In the genomic region with DNA sequence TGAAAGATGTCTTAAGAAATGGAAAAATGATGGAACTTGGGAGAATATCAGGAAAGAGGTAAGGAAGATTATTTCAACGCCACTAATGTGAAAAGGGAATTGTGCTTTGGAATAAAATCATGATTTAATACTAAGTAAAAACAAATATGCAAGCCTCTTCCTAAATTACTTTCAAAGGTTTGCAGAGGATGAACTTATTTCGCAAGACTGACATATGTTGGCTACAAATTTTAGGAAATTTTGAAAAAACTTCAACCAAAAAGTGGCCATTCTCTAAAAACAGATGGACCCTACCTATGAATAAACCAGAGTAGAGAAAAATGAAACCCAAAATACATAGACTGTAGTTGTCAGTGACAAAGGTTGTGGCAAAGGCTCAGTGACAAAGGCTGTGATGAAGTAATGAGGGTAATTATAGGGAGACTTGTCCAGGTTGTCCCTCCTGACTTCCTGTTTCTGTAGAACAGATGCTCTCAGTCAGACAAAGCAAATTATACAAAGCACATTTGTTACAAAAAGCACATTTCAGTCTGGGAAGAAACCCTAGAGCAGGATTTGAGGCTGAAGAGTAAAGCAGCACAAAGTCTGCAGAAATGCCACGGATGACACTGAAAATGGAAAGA, we compare ENCODE assay signal across 16 cellular contexts. TPM values are rescaled to one million over a fixed set of nuclear protein-coding genes. Genes with fewer than 3 reads are reported as not detected.
A peak's percentile ranks its signal among the peaks of the same experiment; 100 is the strongest.
DNase-seq lines count a peak whose midpoint lies in the region; ATAC-seq, FAIRE-seq and TF ChIP-seq lines count a peak whose summit lies in the region.
"Had no signal": no experiment of that assay in that cellular context is flagged by ENCODE, and none has a peak within 500 bp of the region (broad histone marks: within the 10 kb centered on the region; RNA-seq: fewer than 3 reads in every experiment).

No MANE protein-coding gene starts in this region.

- TF ChIP-seq CTCF in astrocyte (IDR thresholded peaks at IDR 0.05; ENCODE audit: insufficient read depth, low read depth, low read length): no peak
- TF ChIP-seq CTCF in gastroesophageal sphincter (IDR thresholded peaks at IDR 0.05): no peak

- peak overlapping the region in 2 of 3 donors; percentile 62 to 82 for H3K27ac Mint-ChIP-seq in CD4-positive, CD25-positive, alpha-beta regulatory T cell
- H3K27ac Mint-ChIP-seq in astrocyte (ENCODE audit: unreplicated experiment): no peak overlapping the region

- H3K9me3 Mint-ChIP-seq in CD4-positive, CD25-positive, alpha-beta regulatory T cell: no peaks in the 10 kb centered on the region
- H3K9me3 Mint-ChIP-seq in astrocyte (ENCODE audit: unreplicated experiment): no peaks in the 10 kb centered on the region

- no peak for TF ChIP-seq EP300 in gastroesophageal sphincter (IDR thresholded peaks at IDR 0.05)

- H3K4me3 Mint-ChIP-seq in CD4-positive, CD25-positive, alpha-beta regulatory T cell: no peak overlapping the region
- no peak overlapping the region for H3K4me3 Mint-ChIP-seq in astrocyte (ENCODE audit: unreplicated experiment)

- peak; percentile 45 for FAIRE-seq in astrocyte (lab: Jason Lieb, UNC)

- peaks cover 35 to 45% (median 41%) of the 10 kb centered on the region in 4 donors for H3K4me1 Mint-ChIP-seq in CD4-positive, CD25-positive, alpha-beta regulatory T cell
- H3K4me1 Mint-ChIP-seq in astrocyte (ENCODE audit: low read depth, unreplicated experiment): peaks cover 4% of the 10 kb centered on the region

- ATAC-seq in CD4-positive, CD25-positive, alpha-beta regulatory T cell (ENCODE audit: low read depth in 2 of 2): no peak
- ATAC-seq in GM21786 (IDR thresholded peaks at IDR 0.05; ENCODE audit: unreplicated experiment): peak; percentile 44
- ATAC-seq in GM19328 (IDR thresholded peaks at IDR 0.05; ENCODE audit: unreplicated experiment): no peak
- ATAC-seq in gastroesophageal sphincter: no peak

- H4K20me1 ChIP-seq in astrocyte (ENCODE audit: insufficient read depth, low read length): no peaks in the 10 kb centered on the region

- H3K4me2 ChIP-seq in astrocyte (ENCODE audit: low read length): no peak overlapping the region

- H3K4me3 ChIP-seq in CD4-positive, CD25-positive, alpha-beta regulatory T cell (ENCODE audit: low read depth, low read length): no peak overlapping the region
- H3K4me3 ChIP-seq in astrocyte (ENCODE audit: insufficient read depth, low read depth, low read length) (no peak overlapping the region), gastroesophageal sphincter (no peak overlapping the region)
- H3K4me3 ChIP-seq: colonic mucosa, esophagus muscularis mucosa, lung, SJSA1 had no signal

- no peak overlapping the region for H3K27ac ChIP-seq in CD4-positive, CD25-positive, alpha-beta regulatory T cell (ENCODE audit: insufficient read depth, low read length, poor library complexity, severe bottlenecking)
- H3K27ac ChIP-seq in astrocyte (ENCODE audit: low read depth, low read length): no peak overlapping the region
- no peak overlapping the region for H3K27ac ChIP-seq in gastroesophageal sphincter
- H3K27ac ChIP-seq: colonic mucosa, esophagus muscularis mucosa, SJSA1 had no signal

- no peaks in the 10 kb centered on the region for H3K9me3 ChIP-seq in CD4-positive, CD25-positive, alpha-beta regulatory T cell (ENCODE audit: control insufficient read depth in 2 of 2, low read length in 2 of 2)
- H3K9me3 ChIP-seq in astrocyte (ENCODE audit: insufficient read depth, low read depth, low read length) (no peaks in the 10 kb centered on the region), gastroesophageal sphincter (no peaks in the 10 kb centered on the region)
- H3K9me3 ChIP-seq: BE2C, colonic mucosa, esophagus muscularis mucosa, SJSA1 had no signal

- no peak overlapping the region for H2AFZ ChIP-seq in astrocyte (ENCODE audit: low read depth, low read length)

- H3K79me2 ChIP-seq in astrocyte (ENCODE audit: insufficient read depth, low read length): no peaks in the 10 kb centered on the region

- H3K27me3 Mint-ChIP-seq in CD4-positive, CD25-positive, alpha-beta regulatory T cell: no peaks in the 10 kb centered on the region
- no peaks in the 10 kb centered on the region for H3K27me3 Mint-ChIP-seq in astrocyte (ENCODE audit: low read depth, unreplicated experiment)

- H3K9ac ChIP-seq in astrocyte (ENCODE audit: low read length): no peak overlapping the region

- H3K36me3 ChIP-seq in CD4-positive, CD25-positive, alpha-beta regulatory T cell (ENCODE audit: control insufficient read depth, insufficient read depth, low read length): peaks cover 21% of the 10 kb centered on the region
- peaks cover 21% of the 10 kb centered on the region for H3K36me3 ChIP-seq in astrocyte (ENCODE audit: insufficient read depth, low read length)
- H3K36me3 ChIP-seq in gastroesophageal sphincter: no peaks in the 10 kb centered on the region
- H3K36me3 ChIP-seq: BE2C, colonic mucosa had no signal

- peaks cover 4% of the 10 kb centered on the region for H3K4me1 ChIP-seq in CD4-positive, CD25-positive, alpha-beta regulatory T cell (ENCODE audit: control insufficient read depth, insufficient read depth, low read length, poor library complexity, severe bottlenecking)
- H3K4me1 ChIP-seq in astrocyte (ENCODE audit: insufficient read depth, low read length) (no peaks in the 10 kb centered on the region), gastroesophageal sphincter (peaks cover 0 to 34% (median 5%) of the 10 kb centered on the region in 3 donors)
- H3K4me1 ChIP-seq: BE2C, colonic mucosa had no signal

- 83 to 95% methylated on average over 2 to 3 of the region's 3 CpGs for WGBS in gastroesophageal sphincter (ENCODE audit: low coverage in 1 of 2), 2 donors

- H3K36me3 Mint-ChIP-seq in CD4-positive, CD25-positive, alpha-beta regulatory T cell: peaks cover 33% of the 10 kb centered on the region
- H3K36me3 Mint-ChIP-seq in astrocyte (ENCODE audit: low read depth, unreplicated experiment): peaks cover 4% of the 10 kb centered on the region

- TF ChIP-seq POLR2A in gastroesophageal sphincter (IDR thresholded peaks at IDR 0.05): no peak

- H3K27me3 ChIP-seq in CD4-positive, CD25-positive, alpha-beta regulatory T cell (ENCODE audit: control insufficient read depth, insufficient read depth, low read length): no peaks in the 10 kb centered on the region
- H3K27me3 ChIP-seq in astrocyte (ENCODE audit: insufficient read depth, low read length) (no peaks in the 10 kb centered on the region), gastroesophageal sphincter (no peaks in the 10 kb centered on the region)
- H3K27me3 ChIP-seq: BE2C, colonic mucosa, esophagus muscularis mucosa, SJSA1 had no signal

- peak in 1 of 3 donors; percentile 8 for DNase-seq in CD4-positive, CD25-positive, alpha-beta regulatory T cell
- peak; percentile 32 for DNase-seq in NCI-H2227 treated with DMSO at 0.1 percent for 48 hours (lab: John Stamatoyannopoulos, UW)
- DNase-seq in astrocyte (ENCODE audit: low read depth): no peak
- DNase-seq in RPMI8226: no peak
- DNase-seq in HPDE6-E6E7 (ENCODE audit: extremely low spot score): no peak
- DNase-seq: activated T-cell treated with anti-CD3 and anti-CD28 coated beads for 4 hours, BE2C, colonic mucosa, H7, NCI-H510A treated with DMSO at 0.1 percent for 48 hours had no signal

RNA-seq across cellular contexts. Expression of gene SFT2D3, which starts 39.5 kb away (rescaled TPM):
- total RNA-seq in CD4-positive, CD25-positive, alpha-beta regulatory T cell: 7.6 TPM
- 1 to 10 TPM; 1.4 to 4.5 (median 2.6) TPM for polyA plus RNA-seq in CD4-positive, CD25-positive, alpha-beta regulatory T cell
- 2.9 and 3.0 TPM in 2 replicates for total RNA-seq in astrocyte
- 10 to 100 TPM in 2 of 4 donors, 1 to 10 TPM in 2; 7.2 to 15.2 (median 10.3) TPM for total RNA-seq in gastroesophageal sphincter
